ENCODE assay signal across 9 cellular contexts in genomic region chr11:83033367-83033766, GRCh38. TPM values are rescaled to one million over a fixed set of nuclear protein-coding genes. Genes with fewer than 3 reads are reported as not detected.
A peak's percentile ranks its signal among the peaks of the same experiment; 100 is the strongest.
DNase-seq lines count a peak whose midpoint lies in the region; ATAC-seq, FAIRE-seq and TF ChIP-seq lines count a peak whose summit lies in the region.
"Had no signal": no experiment of that assay in that cellular context is flagged by ENCODE, and none has a peak within 500 bp of the region (broad histone marks: within the 10 kb centered on the region; RNA-seq: fewer than 3 reads in every experiment).

No MANE protein-coding gene starts in this region.

- no peaks in the 10 kb centered on the region for H3K27me3 Mint-ChIP-seq in activated CD4-positive, alpha-beta T cell treated with anti-CD3 and anti-CD28 coated beads, Interleukin-2, amount 10 ng/mL, durations not matched to agents 24 days and 14 days

- H3K9me3 ChIP-seq in adipocyte (ENCODE audit: control insufficient read depth, low read length) (no peaks in the 10 kb centered on the region), gastrocnemius medialis (no peaks in the 10 kb centered on the region)

- H3K36me3 ChIP-seq in adipocyte (ENCODE audit: control insufficient read depth, insufficient read depth, low read length, severe bottlenecking) (no peaks in the 10 kb centered on the region), gastrocnemius medialis (no peaks in the 10 kb centered on the region)

- H3K27ac ChIP-seq in gastrocnemius medialis: peak overlapping the region; percentile 89 to 94 (median 92)

- intact Hi-C loops in gastrocnemius medialis (cut with DNase I; ENCODE audit: low total_unique reads): no loop called here
- intact Hi-C loops in activated CD4-positive, alpha-beta T cell treated with anti-CD3 and anti-CD28 coated beads, Interleukin-2, amount 10 ng/mL, durations not matched to agents 24 days and 14 days (cut with micrococcal nuclease): no loop called here

- peak overlapping the region; percentile 65 for H3K9ac ChIP-seq in adipocyte (ENCODE audit: low read length)

- peak; percentile 32 to 47 for ATAC-seq in gastrocnemius medialis

- in situ Hi-C loops in gastrocnemius medialis (cut with MboI; ENCODE audit: low sequenced_read_pairs in 4 of 4): no loop called here

- H3K4me1 ChIP-seq in adipocyte (ENCODE audit: control insufficient read depth, insufficient read depth, low read length): peaks cover 52% of the 10 kb centered on the region
- H3K4me1 ChIP-seq in gastrocnemius medialis: peaks cover 74 to 84% of the 10 kb centered on the region in 2 donors

- H3K4me1 Mint-ChIP-seq in activated CD4-positive, alpha-beta T cell treated with anti-CD3 and anti-CD28 coated beads, Interleukin-2, amount 10 ng/mL, durations not matched to agents 24 days and 14 days: peaks cover 14% of the 10 kb centered on the region

- peak overlapping the region; percentile 59 for H3K4me3 ChIP-seq in adipocyte (ENCODE audit: low read length)
- H3K4me3 ChIP-seq in foreskin fibroblast (ENCODE audit: low read depth in 1 of 2, low read length in 2 of 2): peak overlapping the region; percentile 15 to 34
- peak overlapping the region; percentile 23 to 54 (median 48) for H3K4me3 ChIP-seq in gastrocnemius medialis

- peaks cover 14% of the 10 kb centered on the region for H3K36me3 Mint-ChIP-seq in activated CD4-positive, alpha-beta T cell treated with anti-CD3 and anti-CD28 coated beads, Interleukin-2, amount 10 ng/mL, durations not matched to agents 24 days and 14 days (ENCODE audit: low read depth)

- no peak overlapping the region for H3K27ac Mint-ChIP-seq in activated CD4-positive, alpha-beta T cell treated with anti-CD3 and anti-CD28 coated beads, Interleukin-2, amount 10 ng/mL, durations not matched to agents 24 days and 14 days

- DNase-seq in D721Med (ENCODE audit: insufficient read length, low spot score) (no peak), adipocyte (ENCODE audit: low read depth) (peak; percentile 31), foreskin fibroblast (no peak), gastrocnemius medialis (no peak), NCI-H2081 (lab: John Stamatoyannopoulos, UW) (no peak)
- no peak for DNase-seq in stimulated activated naive CD4-positive, alpha-beta T cell treated with Interleukin-2 at 50 U/mL for 16 hours (lab: John Stamatoyannopoulos, UW)
- no peak for DNase-seq in activated CD4-positive, alpha-beta T cell treated with anti-CD3 and anti-CD28 coated beads, Interleukin-2, amount 10 ng/mL, durations not matched to agents 24 days and 14 days
- DNase-seq in stimulated activated CD4-positive, alpha-beta T cell treated with anti-CD3 and anti-CD28 coated beads, Interleukin-1b, Interleukin-23, amount 100 ng/mL, for 48 hours: no peak

- TF ChIP-seq CTCF in D721Med (IDR thresholded peaks at IDR 0.05; ENCODE audit: insufficient read depth, missing control alignments): no peak
- TF ChIP-seq CTCF in foreskin fibroblast (IDR thresholded peaks at IDR 0.05; ENCODE audit: low read depth, low read length): no peak
- no peak for TF ChIP-seq CTCF in gastrocnemius medialis (IDR thresholded peaks at IDR 0.05 in 4 of 5, conservative IDR thresholded peaks at IDR 0.05 in 1 of 5)

- FAIRE-seq in D721Med (lab: Jason Lieb, UNC): peak; percentile 29
- FAIRE-seq: TTC549 had no signal

- no peaks in the 10 kb centered on the region for H3K27me3 ChIP-seq in adipocyte (replicated peaks; ENCODE audit: control insufficient read depth, insufficient read depth, low read length)
- H3K27me3 ChIP-seq in gastrocnemius medialis: no peaks in the 10 kb centered on the region

- peaks cover 4% of the 10 kb centered on the region for H3K9me3 Mint-ChIP-seq in activated CD4-positive, alpha-beta T cell treated with anti-CD3 and anti-CD28 coated beads, Interleukin-2, amount 10 ng/mL, durations not matched to agents 24 days and 14 days

- H3K4me3 Mint-ChIP-seq in activated CD4-positive, alpha-beta T cell treated with anti-CD3 and anti-CD28 coated beads, Interleukin-2, amount 10 ng/mL, durations not matched to agents 24 days and 14 days: no peak overlapping the region

- no peak for TF ChIP-seq POLR2A in gastrocnemius medialis (IDR thresholded peaks at IDR 0.05)

RNA-seq across cellular contexts. Expression of gene RAB30, which starts 38.3 kb away (rescaled TPM):
- 10 to 100 TPM; 29.8 to 57.1 (median 33.9) TPM for total RNA-seq in gastrocnemius medialis
- total RNA-seq in activated CD4-positive, alpha-beta T cell treated with anti-CD3 and anti-CD28 coated beads, Interleukin-2, amount 10 ng/mL, durations not matched to agents 24 days and 14 days: 13.6 and 15.4 TPM in 2 replicates
